ENCODE assay signal across 1 cellular context in the genomic region with DNA sequence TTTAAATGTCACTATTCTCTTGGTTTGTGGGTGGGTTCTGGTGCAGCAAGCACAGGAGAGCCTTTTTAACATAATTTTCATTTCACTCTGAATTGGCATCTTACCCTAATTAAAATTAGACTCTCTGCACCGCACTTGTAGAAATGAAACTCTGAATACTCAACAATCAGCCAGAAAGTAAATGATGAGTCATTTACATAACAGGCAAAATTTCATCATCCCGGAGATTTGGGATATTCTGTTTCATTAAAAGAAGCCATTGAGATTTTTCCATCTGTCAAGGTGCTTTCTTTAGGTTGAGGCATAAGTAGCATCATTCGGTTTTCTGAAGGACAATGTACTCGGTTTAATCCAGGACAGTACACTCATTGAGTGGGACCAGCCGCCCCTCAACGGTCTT.
TF ChIP-seq lines count a peak whose summit lies in the region.

No MANE protein-coding gene starts in this region.

TF ChIP-seq in GM12878, 131 proteins besides CTCF, POLR2A, EP300 and RAD21 (continued from another document):
- TF ChIP-seq, protein P1, sequence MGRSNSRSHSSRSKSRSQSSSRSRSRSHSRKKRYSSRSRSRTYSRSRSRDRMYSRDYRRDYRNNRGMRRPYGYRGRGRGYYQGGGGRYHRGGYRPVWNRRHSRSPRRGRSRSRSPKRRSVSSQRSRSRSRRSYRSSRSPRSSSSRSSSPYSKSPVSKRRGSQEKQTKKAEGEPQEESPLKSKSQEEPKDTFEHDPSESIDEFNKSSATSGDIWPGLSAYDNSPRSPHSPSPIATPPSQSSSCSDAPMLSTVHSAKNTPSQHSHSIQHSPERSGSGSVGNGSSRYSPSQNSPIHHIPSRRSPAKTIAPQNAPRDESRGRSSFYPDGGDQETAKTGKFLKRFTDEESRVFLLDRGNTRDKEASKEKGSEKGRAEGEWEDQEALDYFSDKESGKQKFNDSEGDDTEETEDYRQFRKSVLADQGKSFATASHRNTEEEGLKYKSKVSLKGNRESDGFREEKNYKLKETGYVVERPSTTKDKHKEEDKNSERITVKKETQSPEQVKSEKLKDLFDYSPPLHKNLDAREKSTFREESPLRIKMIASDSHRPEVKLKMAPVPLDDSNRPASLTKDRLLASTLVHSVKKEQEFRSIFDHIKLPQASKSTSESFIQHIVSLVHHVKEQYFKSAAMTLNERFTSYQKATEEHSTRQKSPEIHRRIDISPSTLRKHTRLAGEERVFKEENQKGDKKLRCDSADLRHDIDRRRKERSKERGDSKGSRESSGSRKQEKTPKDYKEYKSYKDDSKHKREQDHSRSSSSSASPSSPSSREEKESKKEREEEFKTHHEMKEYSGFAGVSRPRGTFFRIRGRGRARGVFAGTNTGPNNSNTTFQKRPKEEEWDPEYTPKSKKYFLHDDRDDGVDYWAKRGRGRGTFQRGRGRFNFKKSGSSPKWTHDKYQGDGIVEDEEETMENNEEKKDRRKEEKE (IDR thresholded peaks at IDR 0.05), result no peak
- no peak for TF ChIP-seq SREBF1 (IDR thresholded peaks at IDR 0.05; ENCODE audit: low read length)
- no peak for TF ChIP-seq CEBPB (IDR thresholded peaks at IDR 0.05; ENCODE audit: borderline replicate concordance in 1 of 2, low read depth in 2 of 2, low read length in 2 of 2)
- no peak for TF ChIP-seq MTA2 (IDR thresholded peaks at IDR 0.05; ENCODE audit: low read depth)
